In the genomic region with DNA sequence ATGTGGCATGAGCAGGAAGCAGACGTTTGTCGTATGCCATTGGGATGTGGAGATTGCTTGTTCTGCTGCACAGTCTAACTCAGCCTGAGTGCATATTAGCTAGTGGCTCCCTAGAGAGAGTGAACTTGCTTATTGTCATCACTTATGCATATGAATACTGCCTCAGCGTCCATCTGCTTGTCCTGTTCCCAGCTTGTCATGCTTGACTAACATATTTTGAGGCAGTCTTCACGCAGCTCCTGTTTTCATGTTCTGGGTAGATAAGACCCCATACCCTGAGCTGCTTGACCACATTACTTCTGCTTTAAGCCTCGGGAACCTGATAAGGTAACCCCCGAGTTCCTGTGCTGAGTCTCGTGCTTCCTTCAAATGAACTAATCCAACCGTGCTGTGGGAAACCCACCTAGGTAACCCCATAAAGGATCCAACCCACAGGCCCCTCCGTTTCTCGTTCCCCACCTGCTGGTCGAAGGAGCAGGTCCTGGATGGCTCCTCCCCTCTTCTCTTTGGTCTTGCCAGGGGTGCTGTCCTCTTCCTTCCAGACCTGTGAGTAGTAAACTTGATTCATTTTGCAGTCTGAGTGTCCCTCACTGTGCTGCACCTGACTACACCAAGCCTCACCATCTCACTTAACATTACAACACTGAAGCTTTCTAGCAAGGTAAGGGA, we compare ENCODE assay signal across 11 cellular contexts. TPM values are rescaled to one million over a fixed set of nuclear protein-coding genes. Genes with fewer than 3 reads are reported as not detected.
DNase-seq lines count a peak whose midpoint lies in the region; ATAC-seq and TF ChIP-seq lines count a peak whose summit lies in the region.
"Had no signal": no experiment of that assay in that cellular context is flagged by ENCODE, and none has a peak within 500 bp of the region (broad histone marks: within the 10 kb centered on the region; RNA-seq: fewer than 3 reads in every experiment).

No MANE protein-coding gene starts in this region.

- peak overlapping the region in 3 of 8 donors; percentile 44 to 65 (median 56) for H3K4me3 Mint-ChIP-seq in naive B cell
- H3K4me3 Mint-ChIP-seq: activated T-cell treated with anti-CD3 and anti-CD28 coated beads, Interleukin-2, amount 50 U/mL, for 72 hours had no signal

- H3K4me1 Mint-ChIP-seq in naive B cell = peaks cover 47 to 88% (median 62%) of the 10 kb centered on the region in 3 donors

- H3K27ac Mint-ChIP-seq in naive B cell = peak overlapping the region in 1 of 6 donors; percentile 62
- H3K27ac Mint-ChIP-seq: activated T-cell treated with anti-CD3 and anti-CD28 coated beads, Interleukin-2, amount 50 U/mL, for 72 hours had no signal

- H3K27ac ChIP-seq in Panc1 (ENCODE audit: low read length) = peak overlapping the region; percentile 31
- H3K27ac ChIP-seq: breast epithelium had no signal

- H3K9me3 ChIP-seq in HAP-1 (no peaks in the 10 kb centered on the region), Panc1 (ENCODE audit: control insufficient read depth, insufficient read depth, low read depth, low read length) (no peaks in the 10 kb centered on the region)
- H3K9me3 ChIP-seq: breast epithelium had no signal

- intact Hi-C loops in Panc1 (cut with micrococcal nuclease; ENCODE audit: unreplicated experiment) = no loop called here

- H3K27me3 ChIP-seq in HAP-1 (ENCODE audit: low read depth) (no peaks in the 10 kb centered on the region), Panc1 (ENCODE audit: control insufficient read depth, insufficient read depth, low read length) (no peaks in the 10 kb centered on the region)
- H3K27me3 ChIP-seq: breast epithelium had no signal

- no peaks in the 10 kb centered on the region for H3K27me3 Mint-ChIP-seq in naive B cell

- CTCF ChIA-PET in Panc1 (lab: Charles Lee) = no interaction called here

- H3K4me1 ChIP-seq in HAP-1 = peaks cover 24% of the 10 kb centered on the region
- H3K4me1 ChIP-seq in Panc1 (ENCODE audit: control insufficient read depth, insufficient read depth, low read length) = peaks cover 41% of the 10 kb centered on the region
- H3K4me1 ChIP-seq: breast epithelium had no signal

- peaks cover 12 to 16% of the 10 kb centered on the region in 2 donors for H3K36me3 Mint-ChIP-seq in naive B cell

- DNase-seq in HAP-1 (ENCODE audit: low spot score in 2 of 2) (peak; percentile 39 to 63), Panc1 (ENCODE audit: low read depth, low spot score) (no peak), naive B cell (no peak), NCI-H2081 treated with DMSO at 0.1 percent for 48 hours (lab: John Stamatoyannopoulos, UW) (no peak), DMS79 (lab: John Stamatoyannopoulos, UW) (no peak), NCI-H2227 treated with DMSO at 0.1 percent for 48 hours (lab: John Stamatoyannopoulos, UW) (no peak)
- DNase-seq: activated T-cell treated with anti-CD3 and anti-CD28 coated beads, Interleukin-2, amount 50 U/mL, for 72 hours; NCI-H1694 treated with DMSO at 0.1 percent for 48 hours had no signal

- no TSS peak for BruUV-seq in Panc1 (replicated peaks; lab: Mats Ljungman, UMichigan)

- H3K4me3 ChIP-seq in GM12875 (ENCODE audit: low read depth, low read length) (peak overlapping the region; percentile 12), HAP-1 (no peak overlapping the region), Panc1 (ENCODE audit: low read depth in 2 of 2, low read length in 2 of 2) (no peak overlapping the region)
- H3K4me3 ChIP-seq: breast epithelium had no signal

- in situ Hi-C loops in HAP-1 (cut with MboI; ENCODE audit: low sequenced_read_pairs) (no loop called here), Panc1 (cut with HindIII; ENCODE audit: low pct_unique_long_range_greater_than_20kb, low sequenced_read_pairs) (no loop called here)

- H3K9me3 Mint-ChIP-seq in naive B cell = peaks cover 7 to 19% (median 13%) of the 10 kb centered on the region in 7 donors

- ATAC-seq in Panc1 (peak; percentile 62), naive B cell (ENCODE audit: low read depth in 2 of 2) (peak; percentile 13 to 20), HG02759 (IDR thresholded peaks at IDR 0.05; ENCODE audit: unreplicated experiment) (no peak)
- ATAC-seq: activated T-cell treated with anti-CD3 and anti-CD28 coated beads, Interleukin-2, amount 50 U/mL, for 72 hours had no signal

- H3K36me3 ChIP-seq in HAP-1 (replicated peaks) (no peaks in the 10 kb centered on the region), Panc1 (ENCODE audit: control insufficient read depth, insufficient read depth, low read length) (no peaks in the 10 kb centered on the region)
- H3K36me3 ChIP-seq: breast epithelium had no signal

- TF ChIP-seq CTCF in GM12875 (IDR thresholded peaks at IDR 0.05; ENCODE audit: borderline replicate concordance, insufficient read depth, low read depth, low read length) (no peak), Panc1 (IDR thresholded peaks at IDR 0.05) (no peak)

- POLR2A ChIA-PET in Panc1 (lab: Charles Lee) = no interaction called here

RNA-seq across cellular contexts. Expression of a gene that starts 25.0 kb away (rescaled TPM):
- 19.1 TPM for total RNA-seq in Panc1 (2021; ENCODE audit: unreplicated experiment)
- 7.7 TPM for polyA plus RNA-seq in Panc1 (2012; ENCODE audit: insufficient read length)
- 1 to 10 TPM; 1.3 to 2.7 (median 1.9) TPM for polyA plus RNA-seq in naive B cell (ENCODE audit: low read depth in 6 of 6)

Comparison
In these comparisons a context has a peak if more than half of its experiments do, and no peak if none do; other contexts are left out.
1. DNase-seq: peak in HAP-1 (2 of 2); none in Panc1 (single experiment), naive B cell (single experiment), NCI-H2081 treated with DMSO at 0.1 percent for 48 hours (single experiment), DMS79 (single experiment) and NCI-H2227 treated with DMSO at 0.1 percent for 48 hours (single experiment).